1 cellular context compared by ENCODE assay signal in genomic region chr10:80211786-80212185, GRCh38.
TF ChIP-seq lines count a peak whose summit lies in the region.

No MANE protein-coding gene starts in this region.

TF ChIP-seq in K562, 482 proteins besides CTCF, POLR2A, EP300 and RAD21 (continued from another document):
- 0 out of 2 replicates have a peak, but pooled peaks have one; percentile 33 for TF ChIP-seq ATF6 (CRISPR knock-in tag; IDR thresholded peaks at IDR 0.05)
- no peak for TF ChIP-seq HCFC1 (IDR thresholded peaks at IDR 0.05; ENCODE audit: low read depth, low read length)
- TF ChIP-seq SMAD3 (CRISPR knock-in tag; conservative IDR thresholded peaks at IDR 0.05): no peak
- peak; percentile 65; the same call in 1 of the 2 replicates for TF ChIP-seq ETV5 (CRISPR knock-in tag; IDR thresholded peaks at IDR 0.05; ENCODE audit: low read depth)
- TF ChIP-seq L3MBTL2 (IDR thresholded peaks at IDR 0.05): peak; percentile 85
- TF ChIP-seq MXI1 (IDR thresholded peaks at IDR 0.05; ENCODE audit: low read depth, low read length): 0 out of 2 replicates have a peak, but pooled peaks have one; percentile 35
- TF ChIP-seq, protein P1, sequence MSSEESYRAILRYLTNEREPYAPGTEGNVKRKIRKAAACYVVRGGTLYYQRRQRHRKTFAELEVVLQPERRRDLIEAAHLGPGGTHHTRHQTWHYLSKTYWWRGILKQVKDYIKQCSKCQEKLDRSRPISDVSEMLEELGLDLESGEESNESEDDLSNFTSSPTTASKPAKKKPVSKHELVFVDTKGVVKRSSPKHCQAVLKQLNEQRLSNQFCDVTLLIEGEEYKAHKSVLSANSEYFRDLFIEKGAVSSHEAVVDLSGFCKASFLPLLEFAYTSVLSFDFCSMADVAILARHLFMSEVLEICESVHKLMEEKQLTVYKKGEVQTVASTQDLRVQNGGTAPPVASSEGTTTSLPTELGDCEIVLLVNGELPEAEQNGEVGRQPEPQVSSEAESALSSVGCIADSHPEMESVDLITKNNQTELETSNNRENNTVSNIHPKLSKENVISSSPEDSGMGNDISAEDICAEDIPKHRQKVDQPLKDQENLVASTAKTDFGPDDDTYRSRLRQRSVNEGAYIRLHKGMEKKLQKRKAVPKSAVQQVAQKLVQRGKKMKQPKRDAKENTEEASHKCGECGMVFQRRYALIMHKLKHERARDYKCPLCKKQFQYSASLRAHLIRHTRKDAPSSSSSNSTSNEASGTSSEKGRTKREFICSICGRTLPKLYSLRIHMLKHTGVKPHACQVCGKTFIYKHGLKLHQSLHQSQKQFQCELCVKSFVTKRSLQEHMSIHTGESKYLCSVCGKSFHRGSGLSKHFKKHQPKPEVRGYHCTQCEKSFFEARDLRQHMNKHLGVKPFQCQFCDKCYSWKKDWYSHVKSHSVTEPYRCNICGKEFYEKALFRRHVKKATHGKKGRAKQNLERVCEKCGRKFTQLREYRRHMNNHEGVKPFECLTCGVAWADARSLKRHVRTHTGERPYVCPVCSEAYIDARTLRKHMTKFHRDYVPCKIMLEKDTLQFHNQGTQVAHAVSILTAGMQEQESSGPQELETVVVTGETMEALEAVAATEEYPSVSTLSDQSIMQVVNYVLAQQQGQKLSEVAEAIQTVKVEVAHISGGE (CRISPR knock-in tag; IDR thresholded peaks at IDR 0.05): peak in 1 of 3 experiments; percentile 55; a peak in 2 of 6 replicates
- 0 out of 2 replicates have a peak, but pooled peaks have one; percentile 33 for TF ChIP-seq ZKSCAN1 (IDR thresholded peaks at IDR 0.05; ENCODE audit: low read depth, low read length)
- TF ChIP-seq NCOR1 (IDR thresholded peaks at IDR 0.05): peak; percentile 71
- TF ChIP-seq MITF (IDR thresholded peaks at IDR 0.05): peak; percentile 16; the same call in 1 of the 2 replicates
- no peak for TF ChIP-seq ZBED1 (IDR thresholded peaks at IDR 0.05)
- no peak for TF ChIP-seq GATAD2A (IDR thresholded peaks at IDR 0.05)
- peak in 1 of 2 experiments; percentile 97; a peak in 3 of 4 replicates for TF ChIP-seq RCOR1 (IDR thresholded peaks at IDR 0.05; ENCODE audit: borderline replicate concordance in 1 of 2, low read depth in 2 of 2, low read length in 2 of 2)
- peak; percentile 77 for TF ChIP-seq DPF2 (IDR thresholded peaks at IDR 0.05)
- peak; percentile 28; the same call in 1 of the 2 replicates for TF ChIP-seq PML (IDR thresholded peaks at IDR 0.05; ENCODE audit: low read length)
- 0 out of 4 replicates have a peak, but pooled peaks of 1 of the 2 experiments have one; percentile 14 for TF ChIP-seq MLLT1 (IDR thresholded peaks at IDR 0.05)
- TF ChIP-seq DIDO1 (tag; IDR thresholded peaks at IDR 0.05; ENCODE audit: low read depth): no peak
- peak; percentile 63; the same call in 1 of the 2 replicates for TF ChIP-seq NBN (IDR thresholded peaks at IDR 0.05; ENCODE audit: low read depth)
- peak; percentile 44; the same call in 1 of the 2 replicates for TF ChIP-seq JUND (IDR thresholded peaks at IDR 0.05; ENCODE audit: borderline replicate concordance, low read depth, low read length)
- TF ChIP-seq JUND (tag; IDR thresholded peaks at IDR 0.05; ENCODE audit: borderline replicate concordance, low read depth, low read length): peak; percentile 77; the same call in 1 of the 3 replicates
- peak; percentile 72; the same call in 1 of the 2 replicates for TF ChIP-seq ARID3A (IDR thresholded peaks at IDR 0.05; ENCODE audit: borderline replicate concordance, low read depth, low read length)
- TF ChIP-seq BMI1 (IDR thresholded peaks at IDR 0.05; ENCODE audit: low read length): no peak
- peak; percentile 50; the same call in 1 of the 2 replicates for TF ChIP-seq ATF7 (IDR thresholded peaks at IDR 0.05)
- peak; percentile 36 to 49; a peak in 1 of 4 replicates for TF ChIP-seq TEAD1 (CRISPR knock-in tag; IDR thresholded peaks at IDR 0.05)
- TF ChIP-seq FOXA3 (CRISPR knock-in tag; conservative IDR thresholded peaks at IDR 0.05 in 1 of 2, IDR thresholded peaks at IDR 0.05 in 1 of 2): no peak
- TF ChIP-seq JUN (IDR thresholded peaks at IDR 0.05; ENCODE audit: borderline replicate concordance, low read depth, low read length): 0 out of 2 replicates have a peak, but pooled peaks have one; percentile 12
- no peak for TF ChIP-seq JUN (CRISPR knock-in tag; IDR thresholded peaks at IDR 0.05; ENCODE audit: borderline replicate concordance)
- 0 out of 2 replicates have a peak, but pooled peaks have one; percentile 19 for TF ChIP-seq NFATC3 (IDR thresholded peaks at IDR 0.05)
- TF ChIP-seq SPI1 (IDR thresholded peaks at IDR 0.05; ENCODE audit: borderline replicate concordance, low read depth, low read length): peak; percentile 92
- peak; percentile 90 for TF ChIP-seq SMARCA4 (IDR thresholded peaks at IDR 0.05)
- peak; percentile 55; the same call in 1 of the 2 replicates for TF ChIP-seq EP400 (IDR thresholded peaks at IDR 0.05)
- TF ChIP-seq, protein P2, sequence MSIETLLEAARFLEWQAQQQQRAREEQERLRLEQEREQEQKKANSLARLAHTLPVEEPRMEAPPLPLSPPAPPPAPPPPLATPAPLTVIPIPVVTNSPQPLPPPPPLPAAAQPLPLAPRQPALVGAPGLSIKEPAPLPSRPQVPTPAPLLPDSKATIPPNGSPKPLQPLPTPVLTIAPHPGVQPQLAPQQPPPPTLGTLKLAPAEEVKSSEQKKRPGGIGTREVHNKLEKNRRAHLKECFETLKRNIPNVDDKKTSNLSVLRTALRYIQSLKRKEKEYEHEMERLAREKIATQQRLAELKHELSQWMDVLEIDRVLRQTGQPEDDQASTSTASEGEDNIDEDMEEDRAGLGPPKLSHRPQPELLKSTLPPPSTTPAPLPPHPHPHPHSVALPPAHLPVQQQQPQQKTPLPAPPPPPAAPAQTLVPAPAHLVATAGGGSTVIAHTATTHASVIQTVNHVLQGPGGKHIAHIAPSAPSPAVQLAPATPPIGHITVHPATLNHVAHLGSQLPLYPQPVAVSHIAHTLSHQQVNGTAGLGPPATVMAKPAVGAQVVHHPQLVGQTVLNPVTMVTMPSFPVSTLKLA (conservative IDR thresholded peaks at IDR 0.05): peak; percentile 69 to 82
- peak; percentile 95 for TF ChIP-seq HDAC2 (IDR thresholded peaks at IDR 0.05)
- TF ChIP-seq TAL1 (IDR thresholded peaks at IDR 0.05): peak; percentile 71
- TF ChIP-seq, protein P3, sequence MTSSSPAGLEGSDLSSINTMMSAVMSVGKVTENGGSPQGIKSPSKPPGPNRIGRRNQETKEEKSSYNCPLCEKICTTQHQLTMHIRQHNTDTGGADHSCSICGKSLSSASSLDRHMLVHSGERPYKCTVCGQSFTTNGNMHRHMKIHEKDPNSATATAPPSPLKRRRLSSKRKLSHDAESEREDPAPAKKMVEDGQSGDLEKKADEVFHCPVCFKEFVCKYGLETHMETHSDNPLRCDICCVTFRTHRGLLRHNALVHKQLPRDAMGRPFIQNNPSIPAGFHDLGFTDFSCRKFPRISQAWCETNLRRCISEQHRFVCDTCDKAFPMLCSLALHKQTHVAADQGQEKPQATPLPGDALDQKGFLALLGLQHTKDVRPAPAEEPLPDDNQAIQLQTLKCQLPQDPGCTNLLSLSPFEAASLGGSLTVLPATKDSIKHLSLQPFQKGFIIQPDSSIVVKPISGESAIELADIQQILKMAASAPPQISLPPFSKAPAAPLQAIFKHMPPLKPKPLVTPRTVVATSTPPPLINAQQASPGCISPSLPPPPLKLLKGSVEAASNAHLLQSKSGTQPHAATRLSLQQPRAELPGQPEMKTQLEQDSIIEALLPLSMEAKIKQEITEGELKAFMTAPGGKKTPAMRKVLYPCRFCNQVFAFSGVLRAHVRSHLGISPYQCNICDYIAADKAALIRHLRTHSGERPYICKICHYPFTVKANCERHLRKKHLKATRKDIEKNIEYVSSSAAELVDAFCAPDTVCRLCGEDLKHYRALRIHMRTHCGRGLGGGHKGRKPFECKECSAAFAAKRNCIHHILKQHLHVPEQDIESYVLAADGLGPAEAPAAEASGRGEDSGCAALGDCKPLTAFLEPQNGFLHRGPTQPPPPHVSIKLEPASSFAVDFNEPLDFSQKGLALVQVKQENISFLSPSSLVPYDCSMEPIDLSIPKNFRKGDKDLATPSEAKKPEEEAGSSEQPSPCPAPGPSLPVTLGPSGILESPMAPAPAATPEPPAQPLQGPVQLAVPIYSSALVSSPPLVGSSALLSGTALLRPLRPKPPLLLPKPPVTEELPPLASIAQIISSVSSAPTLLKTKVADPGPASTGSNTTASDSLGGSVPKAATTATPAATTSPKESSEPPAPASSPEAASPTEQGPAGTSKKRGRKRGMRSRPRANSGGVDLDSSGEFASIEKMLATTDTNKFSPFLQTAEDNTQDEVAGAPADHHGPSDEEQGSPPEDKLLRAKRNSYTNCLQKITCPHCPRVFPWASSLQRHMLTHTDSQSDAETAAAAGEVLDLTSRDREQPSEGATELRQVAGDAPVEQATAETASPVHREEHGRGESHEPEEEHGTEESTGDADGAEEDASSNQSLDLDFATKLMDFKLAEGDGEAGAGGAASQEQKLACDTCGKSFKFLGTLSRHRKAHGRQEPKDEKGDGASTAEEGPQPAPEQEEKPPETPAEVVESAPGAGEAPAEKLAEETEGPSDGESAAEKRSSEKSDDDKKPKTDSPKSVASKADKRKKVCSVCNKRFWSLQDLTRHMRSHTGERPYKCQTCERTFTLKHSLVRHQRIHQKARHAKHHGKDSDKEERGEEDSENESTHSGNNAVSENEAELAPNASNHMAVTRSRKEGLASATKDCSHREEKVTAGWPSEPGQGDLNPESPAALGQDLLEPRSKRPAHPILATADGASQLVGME (CRISPR knock-in tag; IDR thresholded peaks at IDR 0.05): no peak
- TF ChIP-seq, protein P4, sequence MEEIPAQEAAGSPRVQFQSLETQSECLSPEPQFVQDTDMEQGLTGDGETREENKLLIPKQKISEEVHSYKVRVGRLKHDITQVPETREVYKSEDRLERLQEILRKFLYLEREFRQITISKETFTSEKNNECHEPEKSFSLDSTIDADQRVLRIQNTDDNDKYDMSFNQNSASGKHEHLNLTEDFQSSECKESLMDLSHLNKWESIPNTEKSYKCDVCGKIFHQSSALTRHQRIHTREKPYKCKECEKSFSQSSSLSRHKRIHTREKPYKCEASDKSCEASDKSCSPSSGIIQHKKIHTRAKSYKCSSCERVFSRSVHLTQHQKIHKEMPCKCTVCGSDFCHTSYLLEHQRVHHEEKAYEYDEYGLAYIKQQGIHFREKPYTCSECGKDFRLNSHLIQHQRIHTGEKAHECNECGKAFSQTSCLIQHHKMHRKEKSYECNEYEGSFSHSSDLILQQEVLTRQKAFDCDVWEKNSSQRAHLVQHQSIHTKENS (CRISPR knock-in tag; IDR thresholded peaks at IDR 0.05): no peak
- no peak for TF ChIP-seq ZNF263 (CRISPR knock-in tag; IDR thresholded peaks at IDR 0.05; ENCODE audit: borderline replicate concordance)
- TF ChIP-seq PHB (CRISPR knock-in tag; IDR thresholded peaks at IDR 0.05): no peak
- peak; percentile 52; the same call in 1 of the 2 replicates for TF ChIP-seq ZNF384 (IDR thresholded peaks at IDR 0.05; ENCODE audit: low read depth, low read length)
- TF ChIP-seq SMARCE1 (IDR thresholded peaks at IDR 0.05): peak; percentile 86
- no peak for TF ChIP-seq NFIC (IDR thresholded peaks at IDR 0.05)
- TF ChIP-seq CBFA2T2 (conservative IDR thresholded peaks at IDR 0.05): peak; percentile 75
- 0 out of 2 replicates have a peak, but pooled peaks have one; percentile 30 for TF ChIP-seq CC2D1A (IDR thresholded peaks at IDR 0.05)
- TF ChIP-seq CCNT2 (IDR thresholded peaks at IDR 0.05; ENCODE audit: borderline replicate concordance, extremely low read depth, insufficient read length, low read depth, low read length): peak; percentile 77
